9 cellular contexts compared by ENCODE assay signal in the genomic region with DNA sequence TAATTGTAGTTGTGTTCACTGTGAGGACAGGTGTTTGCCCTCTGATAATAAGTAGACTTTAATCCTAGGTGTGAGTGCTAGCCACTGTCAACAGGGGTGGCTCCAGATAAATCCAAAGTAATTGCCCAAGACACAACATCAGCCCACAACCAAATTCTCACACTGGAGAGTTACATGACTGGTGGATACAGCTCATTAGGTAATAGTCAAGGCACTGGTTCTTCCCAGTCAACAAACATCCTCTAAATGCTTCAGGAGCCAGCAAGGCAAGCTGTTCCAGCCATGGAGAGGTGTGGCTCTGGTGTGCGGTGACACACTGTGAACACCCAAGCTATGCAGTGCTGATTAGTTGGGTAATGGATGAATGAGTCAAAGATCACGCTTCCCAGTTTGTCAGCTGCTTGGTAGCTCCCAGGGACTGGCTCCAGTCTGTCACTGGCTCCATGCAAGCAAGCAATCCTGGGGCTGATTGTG.
DNase-seq lines count a peak whose midpoint lies in the region; ATAC-seq and TF ChIP-seq lines count a peak whose summit lies in the region.
"Had no signal": no experiment of that assay in that cellular context is flagged by ENCODE, and none has a peak within 500 bp of the region (broad histone marks: within the 10 kb centered on the region; RNA-seq: fewer than 3 reads in every experiment).

No MANE protein-coding gene starts in this region.

- TF ChIP-seq EP300 in esophagus muscularis mucosa (IDR thresholded peaks at IDR 0.05), result no peak

- H3K27me3 Mint-ChIP-seq in activated T-cell treated with anti-CD3 and anti-CD28 coated beads, Interleukin-2, amount 50 U/mL, for 72 hours (ENCODE audit: low read depth), result peaks cover 22% of the 10 kb centered on the region

- H3K4me3 ChIP-seq in esophagus muscularis mucosa, result no peak overlapping the region

- no peaks in the 10 kb centered on the region for H3K27me3 ChIP-seq in esophagus muscularis mucosa

- WGBS in esophagus muscularis mucosa, result 100% methylated on average over 1 of the region's 2 CpGs

- TF ChIP-seq POLR2A in esophagus muscularis mucosa (IDR thresholded peaks at IDR 0.05; ENCODE audit: low read depth), result no peak

- DNase-seq in Daoy (ENCODE audit: low read depth) (peak; percentile 98), NCI-H510A treated with DMSO at 0.1 percent for 48 hours (lab: John Stamatoyannopoulos, UW) (peak; percentile 84), omental fat pad (ENCODE audit: low spot score) (no peak), NCI-H1092 treated with DMSO at 0.1 percent for 48 hours (lab: John Stamatoyannopoulos, UW) (no peak), esophagus muscularis mucosa (ENCODE audit: extremely low spot score) (no peak)
- DNase-seq in activated T-cell treated with anti-CD3 and anti-CD28 coated beads, Interleukin-2, amount 50 U/mL, for 72 hours, result no peak
- DNase-seq: stimulated activated CD8-positive, alpha-beta memory T cell treated with anti-CD3 and anti-CD28 coated beads, Interleukin-4, amount 100 ng/mL, for 48 hours had no signal

- no peaks in the 10 kb centered on the region for H3K9me3 Mint-ChIP-seq in activated T-cell treated with anti-CD3 and anti-CD28 coated beads, Interleukin-2, amount 50 U/mL, for 72 hours

- H3K27ac Mint-ChIP-seq in activated T-cell treated with anti-CD3 and anti-CD28 coated beads, Interleukin-2, amount 50 U/mL, for 72 hours, result no peak overlapping the region

- ATAC-seq in esophagus mucosa, result peak; percentile 94
- ATAC-seq in omental fat pad (ENCODE audit: low FRiP score), result peak; percentile 42
- no peak for ATAC-seq in GM21576 (IDR thresholded peaks at IDR 0.05; ENCODE audit: unreplicated experiment)
- no peak for ATAC-seq in activated T-cell treated with anti-CD3 and anti-CD28 coated beads, Interleukin-2, amount 50 U/mL, for 72 hours (replicated peaks in 1 of 2)

- no peak overlapping the region for H3K4me3 Mint-ChIP-seq in activated T-cell treated with anti-CD3 and anti-CD28 coated beads, Interleukin-2, amount 50 U/mL, for 72 hours

- no peak overlapping the region for H3K27ac ChIP-seq in esophagus muscularis mucosa (replicated peaks in 1 of 4)

- peaks cover 36% of the 10 kb centered on the region for H3K4me1 Mint-ChIP-seq in activated T-cell treated with anti-CD3 and anti-CD28 coated beads, Interleukin-2, amount 50 U/mL, for 72 hours (ENCODE audit: low read depth)

- H3K36me3 Mint-ChIP-seq in activated T-cell treated with anti-CD3 and anti-CD28 coated beads, Interleukin-2, amount 50 U/mL, for 72 hours (ENCODE audit: insufficient read depth in 2 of 2), result no peaks in the 10 kb centered on the region

- TF ChIP-seq CTCF in omental fat pad (IDR thresholded peaks at IDR 0.05) (no peak), esophagus muscularis mucosa (IDR thresholded peaks at IDR 0.05) (no peak)

- peaks cover 8 to 17% (median 12%) of the 10 kb centered on the region in 4 donors for H3K4me1 ChIP-seq in esophagus muscularis mucosa

- no peaks in the 10 kb centered on the region for H3K9me3 ChIP-seq in esophagus muscularis mucosa

- H3K36me3 ChIP-seq in esophagus muscularis mucosa, result no peaks in the 10 kb centered on the region

- intact Hi-C loops in esophagus muscularis mucosa (cut with DNase I), result loop anchor here (5.0 kb wide), 1 partner anchor 48 kb away; no protein-coding TSS in a partner anchor

Comparison
In these comparisons a context has a peak if more than half of its experiments do, and no peak if none do; other contexts are left out.
1. DNase-seq: peak in Daoy (single experiment) and NCI-H510A treated with DMSO at 0.1 percent for 48 hours (single experiment); none in omental fat pad (single experiment), NCI-H1092 treated with DMSO at 0.1 percent for 48 hours (single experiment), esophagus muscularis mucosa (single experiment) and activated T-cell treated with anti-CD3 and anti-CD28 coated beads, Interleukin-2, amount 50 U/mL, for 72 hours (0 of 2).
2. ATAC-seq: peak in esophagus mucosa (single experiment) and omental fat pad (single experiment); none in GM21576 (single experiment) and activated T-cell treated with anti-CD3 and anti-CD28 coated beads, Interleukin-2, amount 50 U/mL, for 72 hours (0 of 2).